In the genomic region with DNA sequence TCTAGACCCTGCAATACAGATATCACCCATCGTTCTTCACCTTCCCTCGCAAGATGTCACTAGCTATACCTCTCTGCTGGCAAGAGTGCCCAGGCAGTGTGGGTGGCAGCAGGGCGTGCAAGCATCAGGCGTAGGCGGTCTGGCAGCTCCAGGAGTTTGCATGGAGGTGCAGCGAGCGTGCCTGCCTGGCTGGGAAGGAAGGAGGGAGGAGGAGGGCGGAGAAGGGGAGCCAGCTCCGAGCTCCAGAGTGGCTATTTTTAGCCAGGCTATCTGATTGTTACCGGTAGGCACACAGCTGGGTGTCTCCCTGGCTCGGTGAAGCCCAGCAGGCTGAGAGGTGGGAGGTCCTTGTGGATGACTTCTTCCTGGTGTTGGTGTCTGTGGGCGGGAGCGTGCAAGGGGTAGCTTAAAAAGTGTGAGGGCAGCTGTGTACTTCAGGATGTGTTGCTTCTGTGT, we compare ENCODE assay signal across 8 cellular contexts. TPM values are rescaled to one million over a fixed set of nuclear protein-coding genes. Genes with fewer than 3 reads are reported as not detected.
DNase-seq lines count a peak whose midpoint lies in the region; ATAC-seq and TF ChIP-seq lines count a peak whose summit lies in the region.

No MANE protein-coding gene starts in this region.

- H3K4me3 ChIP-seq in GM23248 = peak overlapping the region; percentile 49
- H3K4me3 ChIP-seq in prostate gland = peak overlapping the region in 1 of 2 donors; percentile 0

- no peak for TF ChIP-seq CTCF in prostate gland (IDR thresholded peaks at IDR 0.05)

- peaks cover 15% of the 10 kb centered on the region for H3K36me3 Mint-ChIP-seq in activated naive CD8-positive, alpha-beta T cell treated with anti-CD3 and anti-CD28 coated beads, Interleukin-2, amount 10 ng/mL, durations not matched to agents 7 days and 5 days

- H2AFZ ChIP-seq in GM23248 = peak overlapping the region; percentile 8; the same call in 1 of the 2 replicates

- H3K27me3 ChIP-seq in GM23248 (replicated peaks; ENCODE audit: insufficient read depth) = no peaks in the 10 kb centered on the region
- no peaks in the 10 kb centered on the region for H3K27me3 ChIP-seq in prostate gland (replicated peaks; ENCODE audit: insufficient read depth)

- intact Hi-C loops in left cardiac atrium (cut with DNase I) (loop anchor here in 1 of 2 donors (5.0 kb wide), 1 partner anchor 39 kb away; no protein-coding TSS in a partner anchor), prostate gland (cut with DNase I) (no loop called here)

- peak overlapping the region; percentile 87 for H3K4me2 ChIP-seq in GM23248 (ENCODE audit: unreplicated experiment)

- H3K9me3 ChIP-seq in GM23248 (ENCODE audit: low read depth) (no peaks in the 10 kb centered on the region), prostate gland (no peaks in the 10 kb centered on the region)

- H3K79me2 ChIP-seq in GM23248 (ENCODE audit: insufficient read depth) = peaks cover 73% of the 10 kb centered on the region

- DNase-seq in GM23248 (peak; percentile 88), NCI-H2196 treated with DMSO at 0.1 percent for 48 hours (lab: John Stamatoyannopoulos, UW; ENCODE audit: unreplicated experiment) (peak; percentile 61), left cardiac atrium (peak; percentile 71), prostate gland (ENCODE audit: low spot score) (peak; percentile 82), pons (ENCODE audit: low spot score) (no peak)
- DNase-seq in activated naive CD8-positive, alpha-beta T cell treated with anti-CD3 and anti-CD28 coated beads, Interleukin-2, amount 10 ng/mL, durations not matched to agents 7 days and 5 days = peak; percentile 47

- H3K36me3 ChIP-seq in GM23248 (ENCODE audit: low read depth) = peaks cover 27% of the 10 kb centered on the region
- no peaks in the 10 kb centered on the region for H3K36me3 ChIP-seq in prostate gland

- H3K27me3 Mint-ChIP-seq in activated naive CD8-positive, alpha-beta T cell treated with anti-CD3 and anti-CD28 coated beads, Interleukin-2, amount 10 ng/mL, durations not matched to agents 7 days and 5 days = no peaks in the 10 kb centered on the region

- 4 to 5% methylated on average over 13 of the region's 13 CpGs for WGBS in GM23248 (ENCODE audit: low coverage in 1 of 2, low lambda C conversion rate in 2 of 2, missing lambda C conversion rate in 2 of 2), 2 experiments
- WGBS in prostate gland = 8% methylated on average over 13 of the region's 13 CpGs

- POLR2A ChIA-PET in activated naive CD8-positive, alpha-beta T cell treated with anti-CD3 and anti-CD28 coated beads, Interleukin-2, amount 10 ng/mL, durations not matched to agents 7 days and 5 days (lab: Charles Lee) = interaction anchor here (0.8 to 2.6 kb wide), 4 partner anchors 12 to 39 kb away, joined by 3 to 11 read pairs (median 6); a partner anchor contains a TSS

- peaks cover 37% of the 10 kb centered on the region for H3F3A ChIP-seq in GM23248 (ENCODE audit: insufficient read depth)

- peaks cover 45% of the 10 kb centered on the region for H3K4me1 Mint-ChIP-seq in activated naive CD8-positive, alpha-beta T cell treated with anti-CD3 and anti-CD28 coated beads, Interleukin-2, amount 10 ng/mL, durations not matched to agents 7 days and 5 days

- in situ Hi-C loops in GM23248 (cut with MboI) = no loop called here

- H3K9me3 Mint-ChIP-seq in activated naive CD8-positive, alpha-beta T cell treated with anti-CD3 and anti-CD28 coated beads, Interleukin-2, amount 10 ng/mL, durations not matched to agents 7 days and 5 days = no peaks in the 10 kb centered on the region

- peak; percentile 32 for TF ChIP-seq POLR2A in prostate gland (IDR thresholded peaks at IDR 0.05)

- peak overlapping the region; percentile 75 for H3K4me3 Mint-ChIP-seq in activated naive CD8-positive, alpha-beta T cell treated with anti-CD3 and anti-CD28 coated beads, Interleukin-2, amount 10 ng/mL, durations not matched to agents 7 days and 5 days

- H3K27ac Mint-ChIP-seq in activated naive CD8-positive, alpha-beta T cell treated with anti-CD3 and anti-CD28 coated beads, Interleukin-2, amount 10 ng/mL, durations not matched to agents 7 days and 5 days = peak overlapping the region; percentile 72

- H3K27ac ChIP-seq in GM23248 (peak overlapping the region; percentile 58), prostate gland (peak overlapping the region; percentile 17 to 45)

- peak overlapping the region; percentile 59 for H3K9ac ChIP-seq in GM23248

- ATAC-seq in activated naive CD8-positive, alpha-beta T cell treated with anti-CD3 and anti-CD28 coated beads, Interleukin-2, amount 10 ng/mL, durations not matched to agents 7 days and 5 days (ENCODE audit: low read depth) = peak; percentile 85
- peak; percentile 94 to 95 for ATAC-seq in left cardiac atrium
- ATAC-seq in GM21529 (IDR thresholded peaks at IDR 0.05; ENCODE audit: unreplicated experiment) = no peak
- ATAC-seq in GM18519 (IDR thresholded peaks at IDR 0.05; ENCODE audit: low FRiP score, unreplicated experiment) = no peak

- H3K4me1 ChIP-seq in GM23248 (ENCODE audit: insufficient read depth) (peaks cover 42% of the 10 kb centered on the region), prostate gland (replicated peaks) (peaks cover 27% of the 10 kb centered on the region)

- H4K20me1 ChIP-seq in GM23248 (ENCODE audit: insufficient read depth) = peaks cover 6% of the 10 kb centered on the region; the same call in 1 of the 2 replicates

- no peaks in the 10 kb centered on the region for H3K9me2 ChIP-seq in GM23248 (ENCODE audit: insufficient read depth)

RNA-seq across cellular contexts. Expression of a gene that starts 6.2 kb away (rescaled TPM):
- total RNA-seq in GM23248 (2014; rRNA removed; shearing (Covaris generic)) = 8.2 and 11.0 TPM in 2 replicates
- polyA plus RNA-seq in GM23248 (2016; fragmentation: Nextera tagmentation; extraction: Ambion mirVana) = 10.5 and 11.6 TPM in 2 replicates
- 10 to 100 TPM; 26.4 to 26.9 TPM for total RNA-seq in activated naive CD8-positive, alpha-beta T cell treated with anti-CD3 and anti-CD28 coated beads, Interleukin-2, amount 10 ng/mL, durations not matched to agents 7 days and 5 days
- total RNA-seq in left cardiac atrium (10 to 100 TPM; 18.9 to 19.5 TPM), prostate gland (10 to 100 TPM; 15.4 to 27.8 TPM)

RNA-seq across cellular contexts. Expression of a gene that starts 27.5 kb away (rescaled TPM):
- not detected in 2 replicates for total RNA-seq in GM23248 (2014; rRNA removed; shearing (Covaris generic))
- 0.24 TPM in 1 of 2 replicates, not detected in the other for polyA plus RNA-seq in GM23248 (2016; fragmentation: Nextera tagmentation; extraction: Ambion mirVana)
- total RNA-seq in activated naive CD8-positive, alpha-beta T cell treated with anti-CD3 and anti-CD28 coated beads, Interleukin-2, amount 10 ng/mL, durations not matched to agents 7 days and 5 days = 1 to 10 TPM; 7.8 to 8.2 TPM
- 10 to 100 TPM; 10.4 to 22.0 TPM for total RNA-seq in left cardiac atrium
- total RNA-seq in prostate gland = 1 to 10 TPM; 1.5 to 3.4 TPM

RNA-seq across cellular contexts. Expression of a gene that starts 43.4 kb away (rescaled TPM):
- total RNA-seq in GM23248 (2014; rRNA removed; shearing (Covaris generic)) = 36.6 and 40.1 TPM in 2 replicates
- polyA plus RNA-seq in GM23248 (2016; fragmentation: Nextera tagmentation; extraction: Ambion mirVana) = 28.0 and 30.2 TPM in 2 replicates
- total RNA-seq in activated naive CD8-positive, alpha-beta T cell treated with anti-CD3 and anti-CD28 coated beads, Interleukin-2, amount 10 ng/mL, durations not matched to agents 7 days and 5 days = 10 to 100 TPM; 41.1 to 47.4 TPM
- total RNA-seq in left cardiac atrium (10 to 100 TPM; 21.2 to 28.8 TPM), prostate gland (10 to 100 TPM; 52.0 to 60.2 TPM)

Comparison
In these comparisons a context has a peak if more than half of its experiments do, and no peak if none do; other contexts are left out.
1. ATAC-seq: peak in activated naive CD8-positive, alpha-beta T cell treated with anti-CD3 and anti-CD28 coated beads, Interleukin-2, amount 10 ng/mL, durations not matched to agents 7 days and 5 days (single experiment) and left cardiac atrium (2 of 2); none in GM21529 (single experiment) and GM18519 (single experiment).